ENCODE assay signal across 15 cellular contexts in genomic region chr17:79942011-79942405, GRCh38.
DNase-seq lines count a peak whose midpoint lies in the region; ATAC-seq lines count a peak whose summit lies in the region.
"Had no signal": no experiment of that assay in that cellular context is flagged by ENCODE, and none has a peak within 500 bp of the region (broad histone marks: within the 10 kb centered on the region; RNA-seq: fewer than 3 reads in every experiment).

No MANE protein-coding gene starts in this region.

- no peaks in the 10 kb centered on the region for H3K27me3 ChIP-seq in MG63
- H3K27me3 ChIP-seq: left lung, pancreas had no signal

- no peak for ATAC-seq in left ventricle myocardium superior
- ATAC-seq in HG03135 (IDR thresholded peaks at IDR 0.05; ENCODE audit: unreplicated experiment) = no peak
- no peak for ATAC-seq in activated CD4-positive, CD25-positive, alpha-beta regulatory T cell treated with anti-CD3 and anti-CD28 coated beads, Interleukin-2, amount 50 U/mL, for 24 hours
- ATAC-seq: HCT116, pancreas had no signal

- no peaks in the 10 kb centered on the region for H3K9me3 ChIP-seq in MG63
- H3K9me3 ChIP-seq: left lung, pancreas had no signal

- H3K4me3 ChIP-seq in MG63 = no peak overlapping the region
- H3K4me3 ChIP-seq: left lung, pancreas had no signal

- intact Hi-C loops in left ventricle myocardium superior (cut with micrococcal nuclease) (no loop called here), posterior vena cava (cut with DNase I) (no loop called here)

- DNase-seq in 8988T (peak; percentile 8), SK-MEL-5 (ENCODE audit: low read depth, low spot score) (peak; percentile 38), left ventricle myocardium superior (peak; percentile 12), posterior vena cava (ENCODE audit: low spot score) (peak; percentile 53), SHP77 (lab: John Stamatoyannopoulos, UW) (no peak), MG63 (no peak)
- DNase-seq: activated gamma-delta T cell, NCI-H1436, NCI-H2107, NCI-H774 had no signal

- in situ Hi-C loops in SK-MEL-5 (cut with HindIII; ENCODE audit: low pct_unique_long_range_greater_than_20kb, low sequenced_read_pairs) = no loop called here

- peaks cover 4% of the 10 kb centered on the region; the same call in 1 of the 2 replicates for H3K36me3 ChIP-seq in MG63

Comparison
In these comparisons a context has a peak if more than half of its experiments do, and no peak if none do; other contexts are left out.
1. DNase-seq: peak in 8988T (single experiment), SK-MEL-5 (single experiment), left ventricle myocardium superior (single experiment) and posterior vena cava (single experiment); none in SHP77 (0 of 2) and MG63 (single experiment).